ENCODE assay signal across 1 cellular context in the genomic region with DNA sequence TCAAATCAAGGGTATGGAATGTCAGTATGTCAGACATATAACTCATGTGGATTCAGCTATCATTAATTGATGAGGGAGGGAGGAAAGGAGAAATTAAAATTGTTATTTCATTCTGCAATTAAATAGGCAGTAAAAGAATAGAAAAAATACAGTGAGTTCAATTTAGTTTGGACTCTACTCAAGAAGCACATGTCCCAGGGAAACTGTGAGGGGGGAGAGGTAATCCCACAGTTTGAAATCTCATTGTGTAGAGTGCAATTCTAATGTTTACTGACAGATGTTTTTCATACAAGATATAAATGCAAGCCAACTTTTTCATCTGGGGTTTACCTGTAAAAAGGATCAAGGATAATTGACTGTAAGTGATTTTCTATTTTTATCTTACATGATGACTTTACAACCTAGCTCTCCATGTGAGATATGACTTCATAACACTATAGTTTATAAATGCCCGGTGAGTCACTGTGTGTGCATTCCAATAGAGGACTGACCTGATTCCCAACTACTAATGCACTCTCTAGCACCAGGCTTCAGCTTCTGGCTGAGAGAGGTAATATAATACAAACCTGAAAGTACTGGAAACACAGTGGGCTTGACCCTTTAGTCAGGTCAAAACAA.
TF ChIP-seq lines count a peak whose summit lies in the region.

No MANE protein-coding gene starts in this region.

TF ChIP-seq in HCT116, 20 proteins besides CTCF, POLR2A, EP300 and RAD21 (continued from another document):
- TF ChIP-seq FOSL1 (IDR thresholded peaks at IDR 0.05; ENCODE audit: low read depth), result no peak
- TF ChIP-seq ZFX (IDR thresholded peaks at IDR 0.05), result no peak
- TF ChIP-seq CEBPB (IDR thresholded peaks at IDR 0.05; ENCODE audit: low read depth), result no peak
- no peak for TF ChIP-seq EZH2 (IDR thresholded peaks at IDR 0.05)
- TF ChIP-seq, protein P1, sequence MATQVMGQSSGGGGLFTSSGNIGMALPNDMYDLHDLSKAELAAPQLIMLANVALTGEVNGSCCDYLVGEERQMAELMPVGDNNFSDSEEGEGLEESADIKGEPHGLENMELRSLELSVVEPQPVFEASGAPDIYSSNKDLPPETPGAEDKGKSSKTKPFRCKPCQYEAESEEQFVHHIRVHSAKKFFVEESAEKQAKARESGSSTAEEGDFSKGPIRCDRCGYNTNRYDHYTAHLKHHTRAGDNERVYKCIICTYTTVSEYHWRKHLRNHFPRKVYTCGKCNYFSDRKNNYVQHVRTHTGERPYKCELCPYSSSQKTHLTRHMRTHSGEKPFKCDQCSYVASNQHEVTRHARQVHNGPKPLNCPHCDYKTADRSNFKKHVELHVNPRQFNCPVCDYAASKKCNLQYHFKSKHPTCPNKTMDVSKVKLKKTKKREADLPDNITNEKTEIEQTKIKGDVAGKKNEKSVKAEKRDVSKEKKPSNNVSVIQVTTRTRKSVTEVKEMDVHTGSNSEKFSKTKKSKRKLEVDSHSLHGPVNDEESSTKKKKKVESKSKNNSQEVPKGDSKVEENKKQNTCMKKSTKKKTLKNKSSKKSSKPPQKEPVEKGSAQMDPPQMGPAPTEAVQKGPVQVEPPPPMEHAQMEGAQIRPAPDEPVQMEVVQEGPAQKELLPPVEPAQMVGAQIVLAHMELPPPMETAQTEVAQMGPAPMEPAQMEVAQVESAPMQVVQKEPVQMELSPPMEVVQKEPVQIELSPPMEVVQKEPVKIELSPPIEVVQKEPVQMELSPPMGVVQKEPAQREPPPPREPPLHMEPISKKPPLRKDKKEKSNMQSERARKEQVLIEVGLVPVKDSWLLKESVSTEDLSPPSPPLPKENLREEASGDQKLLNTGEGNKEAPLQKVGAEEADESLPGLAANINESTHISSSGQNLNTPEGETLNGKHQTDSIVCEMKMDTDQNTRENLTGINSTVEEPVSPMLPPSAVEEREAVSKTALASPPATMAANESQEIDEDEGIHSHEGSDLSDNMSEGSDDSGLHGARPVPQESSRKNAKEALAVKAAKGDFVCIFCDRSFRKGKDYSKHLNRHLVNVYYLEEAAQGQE (IDR thresholded peaks at IDR 0.05; ENCODE audit: low read depth), result no peak
- TF ChIP-seq CBX3 (IDR thresholded peaks at IDR 0.05; ENCODE audit: low read depth), result no peak
- TF ChIP-seq, protein P2, sequence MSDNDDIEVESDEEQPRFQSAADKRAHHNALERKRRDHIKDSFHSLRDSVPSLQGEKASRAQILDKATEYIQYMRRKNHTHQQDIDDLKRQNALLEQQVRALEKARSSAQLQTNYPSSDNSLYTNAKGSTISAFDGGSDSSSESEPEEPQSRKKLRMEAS (IDR thresholded peaks at IDR 0.05), result no peak
TF ChIP-seq in HCT116: peak in this region for 0.
